ENCODE assay signal across 8 cellular contexts in genomic region chr19:47610546-47610894, GRCh38. TPM values are rescaled to one million over a fixed set of nuclear protein-coding genes. Genes with fewer than 3 reads are reported as not detected.
A peak's percentile ranks its signal among the peaks of the same experiment; 100 is the strongest.
DNase-seq lines count a peak whose midpoint lies in the region; ATAC-seq and TF ChIP-seq lines count a peak whose summit lies in the region.

No MANE protein-coding gene starts in this region.

- H4K20me1 ChIP-seq in Loucy (ENCODE audit: insufficient read depth, low read length, poor library complexity, severe bottlenecking): peaks cover 44% of the 10 kb centered on the region

- H3K9me3 Mint-ChIP-seq in dendritic cell treated with granulocyte-macrophage colony-stimulating factor and Interleukin-4, amounts not matched to agents 40 ng/mL and 50 ng/mL, for 4 days: no peaks in the 10 kb centered on the region
- no peaks in the 10 kb centered on the region for H3K9me3 Mint-ChIP-seq in natural killer cell treated with Interleukin-12 subunit alpha and Interleukin-12 subunit beta and Interleukin-15 and Interleukin-18, amount 100 ng/mL, for 72 hours

- H3K27ac Mint-ChIP-seq in dendritic cell treated with granulocyte-macrophage colony-stimulating factor and Interleukin-4, amounts not matched to agents 40 ng/mL and 50 ng/mL, for 4 days: peak overlapping the region; percentile 96
- H3K27ac Mint-ChIP-seq in natural killer cell treated with Interleukin-12 subunit alpha and Interleukin-12 subunit beta and Interleukin-15 and Interleukin-18, amount 100 ng/mL, for 72 hours: peak overlapping the region; percentile 35 to 82

- no peak overlapping the region for H2AFZ ChIP-seq in Loucy (ENCODE audit: low read length)

- no peaks in the 10 kb centered on the region for H3K9me2 ChIP-seq in Loucy (replicated peaks; ENCODE audit: low read depth, low read length)

- H3K4me3 ChIP-seq in AG10803 (ENCODE audit: low read length) (peak overlapping the region; percentile 73), Loucy (ENCODE audit: low read length, poor library complexity, severe bottlenecking) (peak overlapping the region; percentile 79)

- peaks cover 75% of the 10 kb centered on the region for H3K79me2 ChIP-seq in Loucy (ENCODE audit: insufficient read depth, low read length)

- H3K27me3 Mint-ChIP-seq in dendritic cell treated with granulocyte-macrophage colony-stimulating factor and Interleukin-4, amounts not matched to agents 40 ng/mL and 50 ng/mL, for 4 days: peaks cover 2% of the 10 kb centered on the region
- H3K27me3 Mint-ChIP-seq in natural killer cell treated with Interleukin-12 subunit alpha and Interleukin-12 subunit beta and Interleukin-15 and Interleukin-18, amount 100 ng/mL, for 72 hours: no peaks in the 10 kb centered on the region

- TF ChIP-seq CTCF in AG10803 (conservative IDR thresholded peaks at IDR 0.05; ENCODE audit: low read length) (no peak), Loucy (conservative IDR thresholded peaks at IDR 0.05; ENCODE audit: low read length) (no peak)

- no peaks in the 10 kb centered on the region for H3K36me3 ChIP-seq in Loucy (ENCODE audit: insufficient read depth, low read length)

- peaks cover 16% of the 10 kb centered on the region for H3K4me1 ChIP-seq in Loucy (ENCODE audit: insufficient read depth, low read length, poor library complexity, severe bottlenecking)

- peak overlapping the region; percentile 91 for H3K4me3 Mint-ChIP-seq in dendritic cell treated with granulocyte-macrophage colony-stimulating factor and Interleukin-4, amounts not matched to agents 40 ng/mL and 50 ng/mL, for 4 days
- peak overlapping the region; percentile 65 for H3K4me3 Mint-ChIP-seq in natural killer cell treated with Interleukin-12 subunit alpha and Interleukin-12 subunit beta and Interleukin-15 and Interleukin-18, amount 100 ng/mL, for 72 hours

- DNase-seq in AG10803 (ENCODE audit: low read depth) (no peak), hepatic stellate cell (ENCODE audit: low spot score) (no peak)
- no peak for DNase-seq in natural killer cell treated with Interleukin-12 subunit alpha and Interleukin-12 subunit beta and Interleukin-15 and Interleukin-18, amount 100 ng/mL, for 72 hours (ENCODE audit: low spot score)
- no peak for DNase-seq in stimulated activated CD4-positive, alpha-beta T cell treated with anti-CD3 and anti-CD28 coated beads, Interleukin-1b, Interleukin-23, amount 100 ng/mL, for 48 hours

- intact Hi-C loops in dendritic cell treated with granulocyte-macrophage colony-stimulating factor and Interleukin-4, amounts not matched to agents 40 ng/mL and 50 ng/mL, for 4 days (cut with micrococcal nuclease): no loop called here

- peak overlapping the region; percentile 90 for H3K9ac ChIP-seq in Loucy (ENCODE audit: low read depth, low read length, poor library complexity, severe bottlenecking)

- peaks cover 43% of the 10 kb centered on the region for H3K36me3 Mint-ChIP-seq in dendritic cell treated with granulocyte-macrophage colony-stimulating factor and Interleukin-4, amounts not matched to agents 40 ng/mL and 50 ng/mL, for 4 days (ENCODE audit: low read depth)
- H3K36me3 Mint-ChIP-seq in natural killer cell treated with Interleukin-12 subunit alpha and Interleukin-12 subunit beta and Interleukin-15 and Interleukin-18, amount 100 ng/mL, for 72 hours: no peaks in the 10 kb centered on the region

- no peaks in the 10 kb centered on the region for H3F3A ChIP-seq in Loucy (ENCODE audit: low read depth)

- no peak for ATAC-seq in natural killer cell treated with Interleukin-12 subunit alpha and Interleukin-12 subunit beta and Interleukin-15 and Interleukin-18, amount 100 ng/mL, for 72 hours
- ATAC-seq in GM19397 (IDR thresholded peaks at IDR 0.05; ENCODE audit: unreplicated experiment) (no peak), HG03565 (IDR thresholded peaks at IDR 0.05; ENCODE audit: unreplicated experiment) (no peak)

- peak overlapping the region; percentile 86 for H3K4me2 ChIP-seq in Loucy (ENCODE audit: low read depth, low read length, poor library complexity, severe bottlenecking)

- no peaks in the 10 kb centered on the region for H3K27me3 ChIP-seq in Loucy (ENCODE audit: insufficient read depth, low read length, poor library complexity, severe bottlenecking)

- H3K4me1 Mint-ChIP-seq in dendritic cell treated with granulocyte-macrophage colony-stimulating factor and Interleukin-4, amounts not matched to agents 40 ng/mL and 50 ng/mL, for 4 days (ENCODE audit: low read depth): peaks cover 49% of the 10 kb centered on the region
- peaks cover 15 to 32% of the 10 kb centered on the region in 2 donors for H3K4me1 Mint-ChIP-seq in natural killer cell treated with Interleukin-12 subunit alpha and Interleukin-12 subunit beta and Interleukin-15 and Interleukin-18, amount 100 ng/mL, for 72 hours (ENCODE audit: low read depth in 2 of 2)

- no peaks in the 10 kb centered on the region for H3K9me3 ChIP-seq in Loucy (ENCODE audit: insufficient read depth, low read depth, low read length)

RNA-seq across cellular contexts. Expression of gene BICRA, which starts 1.6 kb away (rescaled TPM):
- 10 to 100 TPM; 14.4 to 17.5 TPM for total RNA-seq in natural killer cell treated with Interleukin-12 subunit alpha and Interleukin-12 subunit beta and Interleukin-15 and Interleukin-18, amount 100 ng/mL, for 72 hours

RNA-seq across cellular contexts. Expression of gene ZNF541, which starts 37.6 kb away (rescaled TPM):
- under 1 TPM in 1 of 2 donors, not detected in 1; 0.10 TPM for total RNA-seq in natural killer cell treated with Interleukin-12 subunit alpha and Interleukin-12 subunit beta and Interleukin-15 and Interleukin-18, amount 100 ng/mL, for 72 hours
